9 cellular contexts compared by ENCODE assay signal in the genomic region with DNA sequence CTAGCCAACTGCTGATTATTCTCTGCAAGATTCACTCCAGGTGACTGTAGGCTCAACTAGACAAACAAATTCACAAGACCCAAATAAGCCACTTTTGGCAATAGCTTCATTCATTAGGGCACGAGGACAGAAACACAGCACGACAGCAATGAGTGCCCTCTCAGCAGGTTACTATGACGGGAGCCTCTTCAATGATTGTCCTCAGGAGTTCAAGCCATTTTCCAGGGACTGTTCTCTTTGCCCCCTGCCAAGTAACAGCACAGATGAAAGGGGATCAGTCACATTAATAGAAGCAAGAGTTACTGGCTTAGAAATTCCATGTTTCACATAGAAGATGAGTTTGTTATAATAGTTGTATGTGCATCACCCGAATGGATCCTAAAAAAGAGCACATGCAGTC.
"Had no signal": no experiment of that assay in that cellular context is flagged by ENCODE, and none has a peak within 500 bp of the region (broad histone marks: within the 10 kb centered on the region; RNA-seq: fewer than 3 reads in every experiment).

No MANE protein-coding gene starts in this region.

- H3K9me3 ChIP-seq: neutrophil, thoracic aorta had no signal

- ATAC-seq: activated CD4-positive, alpha-beta T cell treated with anti-CD3 and anti-CD28 coated beads for 36 hours; activated naive CD8-positive, alpha-beta T cell treated with anti-CD3 and anti-CD28 coated beads, Interleukin-2, amount 50 U/mL, for 24 hours had no signal

- H3K36me3 ChIP-seq: neutrophil, stomach, thoracic aorta had no signal

- H3K27me3 ChIP-seq: neutrophil, stomach had no signal

- H3K4me3 ChIP-seq: skin epidermis, stomach, thoracic aorta had no signal

- H3K4me1 ChIP-seq: stomach had no signal

- H3K27ac ChIP-seq: neutrophil, skin epidermis, stomach, thoracic aorta, VCaP had no signal

- DNase-seq: activated CD4-positive, alpha-beta T cell treated with anti-CD3 and anti-CD28 coated beads for 36 hours; activated naive CD4-positive, alpha-beta T cell treated with Interleukin-2 at 50 U/mL for 16 hours; activated naive CD8-positive, alpha-beta T cell treated with anti-CD3 and anti-CD28 coated beads, Interleukin-2, amount 50 U/mL, for 24 hours; midbrain; stomach had no signal
